ENCODE assay signal across 5 cellular contexts in genomic region chr12:122661246-122661645, GRCh38. TPM values are rescaled to one million over a fixed set of nuclear protein-coding genes. Genes with fewer than 3 reads are reported as not detected.
"Had no signal": no experiment of that assay in that cellular context is flagged by ENCODE, and none has a peak within 500 bp of the region (broad histone marks: within the 10 kb centered on the region; RNA-seq: fewer than 3 reads in every experiment).

No MANE protein-coding gene starts in this region.

- DNase-seq: GOT3, HCEC 1CT, IMR-90, KG1 had no signal

- H3K4me3 ChIP-seq: K562 had no signal

- ATAC-seq: K562 had no signal

RNA-seq across cellular contexts. Expression of gene HCAR2, which starts 41.9 kb away (rescaled TPM):
- total RNA-seq: IMR-90, K562 had no signal
- polyA plus RNA-seq: IMR-90, K562 had no signal

RNA-seq across cellular contexts. Expression of gene HCAR3, which starts 55.4 kb away (rescaled TPM):
- total RNA-seq: IMR-90, K562 had no signal
- polyA plus RNA-seq: IMR-90, K562 had no signal
